In genomic region chr6:119102901-119103300, GRCh38 we compare ENCODE assay signal across 11 cellular contexts. TPM values are rescaled to one million over a fixed set of nuclear protein-coding genes. Genes with fewer than 3 reads are reported as not detected.
"Had no signal": no experiment of that assay in that cellular context is flagged by ENCODE, and none has a peak within 500 bp of the region (broad histone marks: within the 10 kb centered on the region; RNA-seq: fewer than 3 reads in every experiment).

No MANE protein-coding gene starts in this region.

- H3K36me3 ChIP-seq: HAP-1 had no signal

- H3K4me3 Mint-ChIP-seq: GM23338, H9, HFFc6 had no signal

- DNase-seq: GM23248, GOT3, H7, H9, HCEC 1CT, HFFc6 had no signal

- H3K4me1 ChIP-seq: HAP-1 had no signal

- H3K9me3 ChIP-seq: HAP-1 had no signal

- H3K4me1 Mint-ChIP-seq: GM23338, H9 had no signal

- H3K4me2 ChIP-seq: GM23338 had no signal

- H3K9ac ChIP-seq: GM23248 had no signal

- H2AFZ ChIP-seq: GM23248, GM23338 had no signal

- H3K9me3 Mint-ChIP-seq: GM23338, H9, HFFc6 had no signal

- FAIRE-seq: H1, H54 had no signal

- H3K27ac Mint-ChIP-seq: GM23338, H9, HFFc6 had no signal

- H3K4me3 ChIP-seq: GM23248, GM23338, HAP-1 had no signal

- ATAC-seq: GM23338, HCT116 had no signal

- H3K27ac ChIP-seq: GM23248 had no signal

RNA-seq across cellular contexts. Expression of gene FAM184A, which starts 24.4 kb away (rescaled TPM):
- total RNA-seq: GM23248, HFFc6 had no signal
